Comparison of ENCODE assay signal across 18 cellular contexts in the genomic region with DNA sequence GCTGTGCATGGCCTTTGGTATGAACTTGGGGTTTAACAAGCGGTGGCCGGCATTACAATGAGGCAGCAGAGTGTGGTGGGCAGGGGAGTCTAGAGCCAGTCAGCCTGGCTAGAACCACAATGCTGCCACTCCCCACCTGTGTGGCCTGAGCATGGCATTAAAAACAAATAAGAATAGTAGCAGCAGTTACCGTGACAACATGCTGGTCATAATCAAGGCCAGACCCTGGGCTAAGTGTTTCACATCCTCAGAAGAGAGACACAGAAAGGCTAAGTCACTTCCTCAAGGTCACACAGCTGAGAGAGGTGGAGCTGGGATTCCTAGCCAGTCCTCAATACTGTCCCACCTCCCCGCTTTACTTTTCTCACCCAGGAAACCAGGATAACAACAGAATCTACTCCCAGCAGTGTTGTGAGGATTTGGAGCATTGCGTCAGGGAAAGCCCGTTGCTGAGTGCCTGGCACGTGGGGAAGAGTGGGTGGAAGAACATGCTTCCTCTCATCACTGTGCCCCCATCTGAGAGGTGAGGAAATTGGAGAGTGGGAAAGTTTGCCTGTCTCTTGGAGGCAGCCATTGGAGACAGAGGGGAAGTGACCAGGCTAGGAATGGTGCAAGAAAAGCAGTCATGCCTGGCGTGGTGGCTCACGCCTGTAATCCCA. TPM values are rescaled to one million over a fixed set of nuclear protein-coding genes. Genes with fewer than 3 reads are reported as not detected.
DNase-seq lines count a peak whose midpoint lies in the region; ATAC-seq, FAIRE-seq and TF ChIP-seq lines count a peak whose summit lies in the region.
"Had no signal": no experiment of that assay in that cellular context is flagged by ENCODE, and none has a peak within 500 bp of the region (broad histone marks: within the 10 kb centered on the region; RNA-seq: fewer than 3 reads in every experiment).

No MANE protein-coding gene starts in this region.

- intact Hi-C loops in CD14-positive monocyte (cut with micrococcal nuclease) (no loop called here), endothelial cell of umbilical vein (cut with micrococcal nuclease) (loop anchor here (1.0 kb wide), 1 partner anchor 21 kb away; no protein-coding TSS in a partner anchor), left ventricle myocardium superior (cut with micrococcal nuclease) (no loop called here), PC-3 (cut with micrococcal nuclease) (no loop called here)

- DNase-seq in CD14-positive monocyte (ENCODE audit: low spot score), result no peak
- DNase-seq in NAMALWA (ENCODE audit: low spot score), result peak; percentile 31
- DNase-seq in endothelial cell of umbilical vein (ENCODE audit: low read depth, low spot score), result peak; percentile 65
- DNase-seq in renal cortical epithelial cell (ENCODE audit: low read depth), result peak; percentile 1
- no peak for DNase-seq in NOMO-1 (lab: John Stamatoyannopoulos, UW; ENCODE audit: unreplicated experiment in 2 of 2)
- DNase-seq in NK-92 (lab: John Stamatoyannopoulos, UW; ENCODE audit: unreplicated experiment), result no peak
- DNase-seq in left ventricle myocardium superior, result no peak
- DNase-seq in PC-3, result no peak
- DNase-seq: CD8-positive, alpha-beta T cell; GF-D8; NCI-H1105; NCI-H1694 treated with DMSO at 0.1 percent for 48 hours; NCI-H446; SK-N-SH had no signal

- no peak overlapping the region for H3K9ac ChIP-seq in endothelial cell of umbilical vein (replicated peaks; ENCODE audit: extremely low read depth, insufficient read depth, low read length)
- no peak overlapping the region for H3K9ac ChIP-seq in PC-3 (ENCODE audit: low read length)
- H3K9ac ChIP-seq: SK-N-SH had no signal

- TF ChIP-seq CTCF in CD14-positive monocyte (IDR thresholded peaks at IDR 0.05) (no peak), endothelial cell of umbilical vein (IDR thresholded peaks at IDR 0.05; ENCODE audit: extremely low read depth in 1 of 2, insufficient read depth in 1 of 2, low read depth in 1 of 2, low read length in 2 of 2) (no peak), PC-3 (conservative IDR thresholded peaks at IDR 0.05; ENCODE audit: low read depth, low read length) (no peak)

- H3K36me3 ChIP-seq in endothelial cell of umbilical vein (ENCODE audit: control insufficient read depth in 2 of 2, extremely low read depth in 1 of 2, insufficient read depth in 2 of 2, low read length in 2 of 2) (peaks cover 0 to 2% of the 10 kb centered on the region in 2 experiments), PC-3 (ENCODE audit: low read depth, low read length) (peaks cover 6% of the 10 kb centered on the region; the same call in 1 of the 2 replicates)

- peaks cover 0 to 1% (median 0%) of the 10 kb centered on the region in 3 donors for H3K27me3 Mint-ChIP-seq in CD14-positive monocyte (ENCODE audit: low read depth in 3 of 3)

- TF ChIP-seq POLR2A in endothelial cell of umbilical vein (IDR thresholded peaks at IDR 0.05; ENCODE audit: low read depth, low read length), result no peak

- no peaks in the 10 kb centered on the region for H3K9me2 ChIP-seq in PC-3 (replicated peaks; ENCODE audit: low read length)
- H3K9me2 ChIP-seq: SK-N-SH had no signal

- H4K20me1 ChIP-seq in endothelial cell of umbilical vein (replicated peaks; ENCODE audit: control insufficient read depth, extremely low read depth, insufficient read depth, low read length) (no peaks in the 10 kb centered on the region), PC-3 (ENCODE audit: low read length) (no peaks in the 10 kb centered on the region)

- no peaks in the 10 kb centered on the region for H3K9me3 Mint-ChIP-seq in CD14-positive monocyte
- H3K9me3 Mint-ChIP-seq: CD8-positive, alpha-beta T cell had no signal

- H3K4me3 Mint-ChIP-seq in CD14-positive monocyte, result no peak overlapping the region
- H3K4me3 Mint-ChIP-seq: CD8-positive, alpha-beta T cell had no signal

- H3K27ac ChIP-seq in endothelial cell of umbilical vein (ENCODE audit: insufficient read depth, low read depth, low read length), result peak overlapping the region; percentile 26
- H3K27ac ChIP-seq in PC-3 (ENCODE audit: low read length), result no peak overlapping the region

- CTCF ChIA-PET in endothelial cell of umbilical vein (lab: Charles Lee) (interaction anchor here (1.2 to 1.7 kb wide), 3 partner anchors 22 to 39 kb away, joined by 3 to 8 read pairs (median 5); partner anchors contain the start of gene PLA2G4C), PC-3 (lab: Charles Lee) (no interaction called here)

- dilution Hi-C loops in endothelial cell of umbilical vein (cut with MboI; ENCODE audit: extremely low pct_ligation_motif_present, low sequenced_read_pairs), result no loop called here

- no peaks in the 10 kb centered on the region for H3K79me2 ChIP-seq in endothelial cell of umbilical vein (ENCODE audit: control insufficient read depth, insufficient read depth, low read length)
- no peaks in the 10 kb centered on the region for H3K79me2 ChIP-seq in PC-3 (ENCODE audit: low read length)

- no peaks in the 10 kb centered on the region for H3K4me1 Mint-ChIP-seq in CD14-positive monocyte

- H3K27ac Mint-ChIP-seq in CD14-positive monocyte, result peak overlapping the region in 4 of 7 donors; percentile 3 to 86 (median 48)
- H3K27ac Mint-ChIP-seq: CD8-positive, alpha-beta T cell had no signal

- no peaks in the 10 kb centered on the region for H3K9me1 ChIP-seq in endothelial cell of umbilical vein (replicated peaks; ENCODE audit: control insufficient read depth, extremely low read depth, insufficient read depth, low read length)

- H2AFZ ChIP-seq in endothelial cell of umbilical vein (ENCODE audit: low read depth, low read length), result no peak overlapping the region
- H2AFZ ChIP-seq in PC-3 (ENCODE audit: low read length), result no peak overlapping the region

- BruUV-seq in endothelial cell of umbilical vein (replicated peaks; lab: Mats Ljungman, UMichigan), result no TSS peak
- no TSS peak for BruUV-seq in PC-3 (replicated peaks; lab: Mats Ljungman, UMichigan)

- ATAC-seq in left ventricle myocardium superior (no peak), PC-3 (no peak)
- ATAC-seq: CD8-positive, alpha-beta T cell; HCT116; Panc1; Right ventricle myocardium inferior had no signal

- POLR2A ChIA-PET in endothelial cell of umbilical vein (lab: Charles Lee), result no interaction called here
- POLR2A ChIA-PET in PC-3 (lab: Charles Lee; ENCODE audit: unreplicated experiment), result no interaction called here

- H3K9me3 ChIP-seq in endothelial cell of umbilical vein (replicated peaks; ENCODE audit: control insufficient read depth, insufficient read depth, low read length) (no peaks in the 10 kb centered on the region), PC-3 (ENCODE audit: low read length) (no peaks in the 10 kb centered on the region)
- H3K9me3 ChIP-seq: SK-N-SH had no signal

- H3K4me2 ChIP-seq in endothelial cell of umbilical vein (ENCODE audit: insufficient read depth, low read length) (no peak overlapping the region), PC-3 (ENCODE audit: low read length) (no peak overlapping the region)
- H3K4me2 ChIP-seq: SK-N-SH had no signal

- no peaks in the 10 kb centered on the region for H3F3A ChIP-seq in PC-3 (ENCODE audit: low read length, unreplicated experiment)

- H3K4me1 ChIP-seq in endothelial cell of umbilical vein (ENCODE audit: control insufficient read depth, extremely low read depth, insufficient read depth, low read length) (peaks cover 2% of the 10 kb centered on the region), PC-3 (ENCODE audit: insufficient read depth, low read length) (no peaks in the 10 kb centered on the region)

- peaks cover 52 to 79% of the 10 kb centered on the region in 2 donors for H3K36me3 Mint-ChIP-seq in CD14-positive monocyte

- no peaks in the 10 kb centered on the region for H3K27me3 ChIP-seq in endothelial cell of umbilical vein (ENCODE audit: control insufficient read depth in 2 of 2, insufficient read depth in 2 of 2, low read length in 2 of 2)
- H3K27me3 ChIP-seq in PC-3 (ENCODE audit: low read length), result no peaks in the 10 kb centered on the region

- no peak overlapping the region for H3K4me3 ChIP-seq in endothelial cell of umbilical vein (replicated peaks in 1 of 3; ENCODE audit: insufficient read depth in 1 of 3, low read depth in 1 of 3, low read length in 3 of 3)
- no peak overlapping the region for H3K4me3 ChIP-seq in PC-3 (ENCODE audit: low read length)

- no peak for FAIRE-seq in endothelial cell of umbilical vein (lab: Jason Lieb, UNC)
- FAIRE-seq: HTR-8/SVneo had no signal

RNA-seq across cellular contexts. Expression of gene LIG1, which starts 24.4 kb away (rescaled TPM):
- polyA plus RNA-seq in CD14-positive monocyte, result 1 to 10 TPM; 2.5 to 3.6 TPM
- total RNA-seq in endothelial cell of umbilical vein, result 94.7 and 100 TPM in 2 replicates
- 64.0 and 68.2 TPM in 2 replicates for polyA plus RNA-seq in endothelial cell of umbilical vein
- 57.2 and 61.2 TPM in 2 replicates for polyA plus RNA-seq in endothelial cell of umbilical vein (2011; cell fraction: cytosol; rRNA removed)
- polyA plus RNA-seq in endothelial cell of umbilical vein (2011; cell fraction: nucleus; rRNA removed), result 263 and 287 TPM in 2 replicates
- polyA plus RNA-seq in endothelial cell of umbilical vein (2012), result 50.6 and 62.2 TPM in 2 replicates
- 80.2 and 82.9 TPM in 2 replicates for polyA minus RNA-seq in endothelial cell of umbilical vein
- 34.8 TPM for polyA minus RNA-seq in endothelial cell of umbilical vein (2011; cell fraction: cytosol; rRNA and poly(A)+ RNA removed)
- 69.1 and 88.4 TPM in 2 replicates for polyA minus RNA-seq in endothelial cell of umbilical vein (2011; cell fraction: nucleus; rRNA and poly(A)+ RNA removed)
- 8.8 and 27.3 TPM in 2 replicates for total RNA-seq in renal cortical epithelial cell
- total RNA-seq in left ventricle myocardium superior, result 2.8 TPM
- 67.5 and 85.1 TPM in 2 replicates for total RNA-seq in PC-3 (2014; rRNA removed)

RNA-seq across cellular contexts. Expression of gene ZSWIM9, which starts 24.8 kb away (rescaled TPM):
- polyA plus RNA-seq in CD14-positive monocyte, result under 1 TPM; 0.28 to 0.97 TPM
- 7.4 and 8.6 TPM in 2 replicates for total RNA-seq in endothelial cell of umbilical vein
- polyA plus RNA-seq in endothelial cell of umbilical vein, result 1.0 and 1.2 TPM in 2 replicates
- 1.1 and 1.7 TPM in 2 replicates for polyA plus RNA-seq in endothelial cell of umbilical vein (2011; cell fraction: cytosol; rRNA removed)
- polyA plus RNA-seq in endothelial cell of umbilical vein (2011; cell fraction: nucleus; rRNA removed), result 1.6 and 1.8 TPM in 2 replicates
- polyA plus RNA-seq in endothelial cell of umbilical vein (2012), result 5.0 and 6.9 TPM in 2 replicates
- polyA minus RNA-seq in endothelial cell of umbilical vein, result 1.1 and 1.3 TPM in 2 replicates
- 3.3 TPM for polyA minus RNA-seq in endothelial cell of umbilical vein (2011; cell fraction: cytosol; rRNA and poly(A)+ RNA removed)
- polyA minus RNA-seq in endothelial cell of umbilical vein (2011; cell fraction: nucleus; rRNA and poly(A)+ RNA removed), result 1.8 TPM in 2 replicates
- 1.0 and 5.6 TPM in 2 replicates for total RNA-seq in renal cortical epithelial cell
- total RNA-seq in left ventricle myocardium superior, result 7.9 TPM
- total RNA-seq in PC-3 (2014; rRNA removed), result 1.8 and 2.6 TPM in 2 replicates

RNA-seq across cellular contexts. Expression of gene PLA2G4C, which starts 35.1 kb away (rescaled TPM):
- polyA plus RNA-seq in CD14-positive monocyte (10 to 100 TPM in 1 of 2 donors, 1 to 10 TPM in 1; 3.8 to 14.5 TPM), endothelial cell of umbilical vein (53.1 and 84.3 TPM in 2 replicates)
- total RNA-seq in endothelial cell of umbilical vein (32.6 and 63.4 TPM in 2 replicates), renal cortical epithelial cell (9.4 and 11.3 TPM in 2 replicates), left ventricle myocardium superior (34.9 TPM), PC-3 (2014; rRNA removed) (0.63 and 2.6 TPM in 2 replicates)
- 26.2 and 38.9 TPM in 2 replicates for polyA plus RNA-seq in endothelial cell of umbilical vein (2011; cell fraction: cytosol; rRNA removed)
- 81.3 and 144 TPM in 2 replicates for polyA plus RNA-seq in endothelial cell of umbilical vein (2011; cell fraction: nucleus; rRNA removed)
- polyA plus RNA-seq in endothelial cell of umbilical vein (2012), result 42.9 and 60.7 TPM in 2 replicates
- 88.6 and 91.1 TPM in 2 replicates for polyA minus RNA-seq in endothelial cell of umbilical vein
- 3.0 TPM for polyA minus RNA-seq in endothelial cell of umbilical vein (2011; cell fraction: cytosol; rRNA and poly(A)+ RNA removed)
- polyA minus RNA-seq in endothelial cell of umbilical vein (2011; cell fraction: nucleus; rRNA and poly(A)+ RNA removed), result 50.4 and 61.1 TPM in 2 replicates

Comparison
In these comparisons a context has a peak if more than half of its experiments do, and no peak if none do; other contexts are left out.
1. DNase-seq: peak in NAMALWA (single experiment), endothelial cell of umbilical vein (single experiment) and renal cortical epithelial cell (single experiment); none in CD14-positive monocyte (single experiment), NOMO-1 (0 of 2), NK-92 (single experiment), left ventricle myocardium superior (single experiment) and PC-3 (single experiment).